ENCODE assay signal across 7 cellular contexts in genomic region chr15:50685976-50686467, GRCh38. TPM values are rescaled to one million over a fixed set of nuclear protein-coding genes. Genes with fewer than 3 reads are reported as not detected.
DNase-seq lines count a peak whose midpoint lies in the region; ATAC-seq lines count a peak whose summit lies in the region.

No MANE protein-coding gene starts in this region.

- ATAC-seq in GM18502 (IDR thresholded peaks at IDR 0.05; ENCODE audit: poor library complexity, unreplicated experiment): peak; percentile 66
- peak; percentile 69 for ATAC-seq in HG02571 (IDR thresholded peaks at IDR 0.05; ENCODE audit: unreplicated experiment)
- ATAC-seq in activated CD4-positive, CD25-positive, alpha-beta regulatory T cell treated with anti-CD3 and anti-CD28 coated beads, Interleukin-2, amount 50 U/mL, for 24 hours: peak; percentile 76 to 77
- ATAC-seq in left lobe of liver: peak; percentile 62

- DNase-seq in NCI-H1105 (lab: John Stamatoyannopoulos, UW) (peak; percentile 56), cerebellar cortex (ENCODE audit: low spot score) (peak; percentile 51), left lobe of liver (ENCODE audit: low spot score) (peak; percentile 67)
- DNase-seq in stimulated activated CD4-positive, alpha-beta T cell treated with anti-CD3 and anti-CD28 coated beads, Interleukin-4, amount 100 ng/mL, for 24 hours: peak; percentile 82

RNA-seq across cellular contexts. Expression of gene TRPM7, which starts 0.6 kb away (rescaled TPM):
- 21.6 TPM for total RNA-seq in left lobe of liver

Comparison
In these comparisons a context has a peak if more than half of its experiments do, and no peak if none do; other contexts are left out.
1. Peak in every context shown above with its lines: DNase-seq and ATAC-seq.